In genomic region chr5:1331861-1332405, GRCh38 we compare ENCODE assay signal across 21 cellular contexts. TPM values are rescaled to one million over a fixed set of nuclear protein-coding genes. Genes with fewer than 3 reads are reported as not detected.
DNase-seq lines count a peak whose midpoint lies in the region; ATAC-seq, FAIRE-seq and TF ChIP-seq lines count a peak whose summit lies in the region.
"Had no signal": no experiment of that assay in that cellular context is flagged by ENCODE, and none has a peak within 500 bp of the region (broad histone marks: within the 10 kb centered on the region; RNA-seq: fewer than 3 reads in every experiment).

No MANE protein-coding gene starts in this region.

- H3K4me3 ChIP-seq in HepG2 (replicated peaks in 1 of 3; ENCODE audit: insufficient read depth in 1 of 3, low read depth in 2 of 3, low read length in 3 of 3), result no peak overlapping the region
- no peak overlapping the region for H3K4me3 ChIP-seq in right lobe of liver
- no peak overlapping the region for H3K4me3 ChIP-seq in esophagus squamous epithelium
- no peak overlapping the region for H3K4me3 ChIP-seq in CD8-positive, alpha-beta memory T cell (ENCODE audit: low read length)
- no peak overlapping the region for H3K4me3 ChIP-seq in PC-9
- H3K4me3 ChIP-seq: MG63 had no signal

- no peaks in the 10 kb centered on the region for H3K9me3 Mint-ChIP-seq in CD8-positive, alpha-beta memory T cell
- H3K9me3 Mint-ChIP-seq: CD8-positive, alpha-beta T cell; dendritic cell treated with granulocyte-macrophage colony-stimulating factor and Interleukin-4, amounts not matched to agents 40 ng/mL and 50 ng/mL, for 4 days had no signal

- intact Hi-C loops in HepG2 (cut with micrococcal nuclease; ENCODE audit: unreplicated experiment) (no loop called here), right lobe of liver (cut with DNase I) (loop anchor here in 1 of 2 donors (10.0 kb wide), 1 partner anchor 147 kb away; no protein-coding TSS in a partner anchor), esophagus squamous epithelium (cut with DNase I) (no loop called here), PC-9 (cut with micrococcal nuclease; ENCODE audit: unreplicated experiment) (no loop called here)

- WGBS in HepG2 (ENCODE audit: low lambda C conversion rate), result 93% methylated on average over 9 of the region's 11 CpGs
- no CpG with 5 or more reads among the region's 11 CpGs for WGBS in right lobe of liver (ENCODE audit: insufficient coverage, low coverage, low lambda C conversion rate, missing lambda C conversion rate)
- 73 to 75% methylated on average over 7 of the region's 11 CpGs for WGBS in esophagus squamous epithelium, 2 donors

- H3K27ac Mint-ChIP-seq in CD8-positive, alpha-beta memory T cell, result peak overlapping the region in 1 of 8 donors; percentile 31
- H3K27ac Mint-ChIP-seq: CD8-positive, alpha-beta T cell; dendritic cell treated with granulocyte-macrophage colony-stimulating factor and Interleukin-4, amounts not matched to agents 40 ng/mL and 50 ng/mL, for 4 days; mesothelial cell of epicardium had no signal

- FAIRE-seq in HepG2 (lab: Jason Lieb, UNC), result no peak
- FAIRE-seq: urothelium cell line had no signal

- H3K36me3 Mint-ChIP-seq in CD8-positive, alpha-beta memory T cell, result peaks cover 7 to 74% (median 10%) of the 10 kb centered on the region in 3 donors

- no peaks in the 10 kb centered on the region for H3K79me2 ChIP-seq in HepG2 (ENCODE audit: insufficient read depth, low read length)
- H3K79me2 ChIP-seq in PC-9 (ENCODE audit: low read depth), result no peaks in the 10 kb centered on the region
- H3K79me2 ChIP-seq: parathyroid adenoma had no signal

- TF ChIP-seq POLR2A in HepG2 (IDR thresholded peaks at IDR 0.05; ENCODE audit: insufficient read depth in 1 of 2, low read depth in 2 of 2, low read length in 2 of 2), result no peak
- TF ChIP-seq POLR2A in right lobe of liver (IDR thresholded peaks at IDR 0.05), result no peak
- no peak for TF ChIP-seq POLR2A in esophagus squamous epithelium (IDR thresholded peaks at IDR 0.05)

- no peaks in the 10 kb centered on the region for H3K9me3 ChIP-seq in HepG2 (ENCODE audit: low read length)
- H3K9me3 ChIP-seq in right lobe of liver, result no peaks in the 10 kb centered on the region
- no peaks in the 10 kb centered on the region for H3K9me3 ChIP-seq in esophagus squamous epithelium
- no peaks in the 10 kb centered on the region for H3K9me3 ChIP-seq in CD8-positive, alpha-beta memory T cell (ENCODE audit: low read length)
- H3K9me3 ChIP-seq in PC-9 (ENCODE audit: insufficient read depth, low read depth), result no peaks in the 10 kb centered on the region

- H3K9ac ChIP-seq in HepG2 (ENCODE audit: insufficient read depth, low read depth, low read length), result no peak overlapping the region
- H3K9ac ChIP-seq: parathyroid adenoma had no signal

- H3K27ac ChIP-seq in HepG2 (ENCODE audit: extremely low read length, insufficient read depth, low read length) (no peak overlapping the region), right lobe of liver (no peak overlapping the region), RWPE1 (peak overlapping the region; percentile 100), esophagus squamous epithelium (peak overlapping the region in 3 of 4 donors; percentile 61 to 87 (median 84)), PC-9 (no peak overlapping the region)
- H3K27ac ChIP-seq in CD8-positive, alpha-beta memory T cell (ENCODE audit: low read depth, low read length), result no peak overlapping the region
- H3K27ac ChIP-seq: parathyroid adenoma had no signal

- H3K27me3 Mint-ChIP-seq in CD8-positive, alpha-beta memory T cell, result no peaks in the 10 kb centered on the region
- H3K27me3 Mint-ChIP-seq: dendritic cell treated with granulocyte-macrophage colony-stimulating factor and Interleukin-4, amounts not matched to agents 40 ng/mL and 50 ng/mL, for 4 days had no signal

- H2AFZ ChIP-seq in HepG2 (ENCODE audit: low read length) (no peak overlapping the region), PC-9 (no peak overlapping the region)
- H2AFZ ChIP-seq: parathyroid adenoma had no signal

- H3K4me2 ChIP-seq in HepG2 (ENCODE audit: low read depth, low read length), result no peak overlapping the region
- no peak overlapping the region for H3K4me2 ChIP-seq in PC-9

- no peaks in the 10 kb centered on the region for H3K27me3 ChIP-seq in HepG2 (ENCODE audit: control insufficient read depth in 1 of 2, insufficient read depth in 2 of 2, low read length in 2 of 2)
- no peaks in the 10 kb centered on the region for H3K27me3 ChIP-seq in right lobe of liver
- no peaks in the 10 kb centered on the region for H3K27me3 ChIP-seq in esophagus squamous epithelium
- H3K27me3 ChIP-seq in CD8-positive, alpha-beta memory T cell (ENCODE audit: insufficient read depth, low read length, poor library complexity, severe bottlenecking), result no peaks in the 10 kb centered on the region
- no peaks in the 10 kb centered on the region for H3K27me3 ChIP-seq in PC-9 (ENCODE audit: insufficient read depth, low read depth)
- H3K27me3 ChIP-seq: MG63 had no signal

- H3K4me3 Mint-ChIP-seq in CD8-positive, alpha-beta memory T cell, result no peak overlapping the region
- H3K4me3 Mint-ChIP-seq: CD8-positive, alpha-beta T cell; dendritic cell treated with granulocyte-macrophage colony-stimulating factor and Interleukin-4, amounts not matched to agents 40 ng/mL and 50 ng/mL, for 4 days; mesothelial cell of epicardium; nephron had no signal

- BruUV-seq in HepG2 (replicated peaks; lab: Mats Ljungman, UMichigan), result no TSS peak
- BruUV-seq in PC-9 (replicated peaks; lab: Mats Ljungman, UMichigan), result no TSS peak

- TF ChIP-seq EP300 in HepG2 (IDR thresholded peaks at IDR 0.05; ENCODE audit: low read depth in 2 of 2, low read length in 2 of 2), result no peak
- no peak for TF ChIP-seq EP300 in HepG2 (CRISPR knock-in tag; IDR thresholded peaks at IDR 0.05; ENCODE audit: borderline replicate concordance)

- TF ChIP-seq CTCF in HepG2 (CRISPR knock-in tag; IDR thresholded peaks at IDR 0.05), result no peak
- no peak for TF ChIP-seq CTCF in right lobe of liver (IDR thresholded peaks at IDR 0.05)
- TF ChIP-seq CTCF in RWPE1 (conservative IDR thresholded peaks at IDR 0.05; ENCODE audit: low read depth), result no peak
- TF ChIP-seq CTCF in esophagus squamous epithelium (IDR thresholded peaks at IDR 0.05), result no peak
- TF ChIP-seq CTCF in PC-9 (conservative IDR thresholded peaks at IDR 0.05), result no peak

- no peaks in the 10 kb centered on the region for H3K9me2 ChIP-seq in PC-9 (ENCODE audit: insufficient read depth)

- TF ChIP-seq RAD21 in HepG2 (CRISPR knock-in tag; IDR thresholded peaks at IDR 0.05), result no peak

- ATAC-seq in HepG2 (peak; percentile 20), right lobe of liver (no peak)
- ATAC-seq: CD8-positive, alpha-beta T cell had no signal

- peaks cover 7 to 10% (median 9%) of the 10 kb centered on the region in 3 donors for H3K4me1 Mint-ChIP-seq in CD8-positive, alpha-beta memory T cell
- H3K4me1 Mint-ChIP-seq: mesothelial cell of epicardium had no signal

- POLR2A ChIA-PET in HepG2 (lab: Yijun Ruan, JAX), result no interaction called here
- POLR2A ChIA-PET in RWPE1 (lab: Yijun Ruan, JAX; ENCODE audit: low non-redundant PET), result no interaction called here
- POLR2A ChIA-PET in CD8-positive, alpha-beta memory T cell (lab: Charles Lee), result no interaction called here
- POLR2A ChIA-PET in PC-9 (lab: Charles Lee; ENCODE audit: unreplicated experiment), result no interaction called here

- in situ Hi-C loops in HepG2 (cut with HindIII; ENCODE audit: extremely low pct_ligation_motif_present, low pct_unique_long_range_greater_than_20kb), result no loop called here

- DNase-seq in HepG2 (ENCODE audit: low spot score) (no peak), right lobe of liver (no peak), RWPE1 (ENCODE audit: low spot score) (no peak), esophagus squamous epithelium (lab: John Stamatoyannopoulos, UW) (no peak), PC-9 (no peak)
- no peak for DNase-seq in CD8-positive, alpha-beta memory T cell
- no peak for DNase-seq in activated CD4-positive, alpha-beta T cell treated with anti-CD3 and anti-CD28 coated beads for 48 hours
- DNase-seq: activated CD8-positive, alpha-beta memory T cell treated with anti-CD3 and anti-CD28 coated beads for 24 hours; CD8-positive, alpha-beta T cell; GDM1; HCEC 1CT; IMR-90; MG63; NCI-H2171 treated with DMSO at 0.1 percent for 48 hours; NCI-H524 treated with DMSO at 0.1 percent for 48 hours; stimulated activated CD8-positive, alpha-beta memory T cell treated with anti-CD3 and anti-CD28 coated beads, Interleukin-4, amount 100 ng/mL, for 48 hours had no signal

- H4K20me1 ChIP-seq in HepG2 (ENCODE audit: insufficient read depth, low read length) (peaks cover 20% of the 10 kb centered on the region), PC-9 (ENCODE audit: insufficient read depth) (peaks cover 61% of the 10 kb centered on the region)

- CTCF ChIA-PET in HepG2 (lab: Yijun Ruan, JAX; ENCODE audit: low intra/inter-chr PET ratio, low total read pairs), result no interaction called here
- CTCF ChIA-PET in RWPE1 (lab: Yijun Ruan, JAX), result no interaction called here
- CTCF ChIA-PET in CD8-positive, alpha-beta memory T cell (lab: Charles Lee), result no interaction called here
- CTCF ChIA-PET in PC-9 (lab: Charles Lee), result no interaction called here

- H3F3A ChIP-seq in PC-9 (ENCODE audit: insufficient read depth, low read depth), result peaks cover 39% of the 10 kb centered on the region

- H3K4me1 ChIP-seq in HepG2 (ENCODE audit: insufficient read depth, low read length) (peaks cover 16% of the 10 kb centered on the region), right lobe of liver (peaks cover 0 to 16% (median 5%) of the 10 kb centered on the region in 4 donors), esophagus squamous epithelium (peaks cover 12 to 56% (median 18%) of the 10 kb centered on the region in 3 donors), PC-9 (replicated peaks; ENCODE audit: insufficient read depth) (peaks cover 18% of the 10 kb centered on the region)
- H3K4me1 ChIP-seq in CD8-positive, alpha-beta memory T cell (ENCODE audit: insufficient read depth, low read length), result peaks cover 7% of the 10 kb centered on the region
- H3K4me1 ChIP-seq: parathyroid adenoma had no signal

- H3K36me3 ChIP-seq in HepG2 (replicated peaks in 1 of 2; ENCODE audit: control insufficient read depth in 1 of 2, insufficient read depth in 2 of 2, low read length in 2 of 2) (peaks cover 29 to 48% of the 10 kb centered on the region in 2 experiments; a peak in 4 of 5 replicates), right lobe of liver (peaks cover 0 to 52% (median 25%) of the 10 kb centered on the region in 4 donors), esophagus squamous epithelium (peaks cover 19 to 88% (median 33%) of the 10 kb centered on the region in 3 donors), PC-9 (ENCODE audit: low read depth) (peaks cover 11% of the 10 kb centered on the region; the same call in 1 of the 2 replicates)
- peaks cover 59% of the 10 kb centered on the region for H3K36me3 ChIP-seq in CD8-positive, alpha-beta memory T cell (ENCODE audit: insufficient read depth, low read length)

RNA-seq across cellular contexts. Expression of gene CLPTM1L, which starts 13.0 kb away (rescaled TPM):
- total RNA-seq in HepG2 (2016; rRNA removed; fragmentation: Illumina TruSeq; extraction: Trizol) (65.4 and 124 TPM in 2 replicates), right lobe of liver (100 to 1,000 TPM in 4 of 6 experiments, 10 to 100 TPM in 2; 63.8 to 155 (median 128) TPM), esophagus squamous epithelium (10 to 100 TPM; 42.8 to 75.2 (median 65.1) TPM), PC-9 (2021) (260 and 266 TPM in 2 replicates)
- total RNA-seq in HepG2 (2016; cell fraction: cytosol; rRNA removed; fragmentation: Illumina TruSeq; extraction: Trizol; ENCODE audit: low read depth), result 165 and 166 TPM in 2 replicates
- total RNA-seq in HepG2 (2016; cell fraction: insoluble cytoplasmic fraction; rRNA removed; fragmentation: Illumina TruSeq; extraction: Trizol), result 72.1 and 131 TPM in 2 replicates
- total RNA-seq in HepG2 (2016; cell fraction: membrane; rRNA removed; fragmentation: Illumina TruSeq; extraction: Trizol), result 271 and 285 TPM in 2 replicates
- 76.4 and 77.0 TPM in 2 replicates for total RNA-seq in HepG2 (2016; cell fraction: nucleus; rRNA removed; fragmentation: Illumina TruSeq; extraction: Trizol)
- 80.3 and 99.3 TPM in 2 replicates for polyA plus RNA-seq in HepG2 (2011; rRNA removed)
- polyA plus RNA-seq in HepG2 (2011; cell fraction: cytosol; rRNA removed), result 102 and 119 TPM in 2 replicates
- polyA plus RNA-seq in HepG2 (2011; cell fraction: nucleus; rRNA removed), result 99.8 and 103 TPM in 2 replicates
- 43.6 and 60.3 TPM in 2 replicates for polyA plus RNA-seq in HepG2 (2012)
- 124 and 168 TPM in 2 replicates for polyA plus RNA-seq in HepG2 (2016; cell fraction: cytosol; fragmentation: Illumina TruSeq; extraction: Trizol; ENCODE audit: low read depth)
- polyA plus RNA-seq in HepG2 (2016; cell fraction: insoluble cytoplasmic fraction; fragmentation: Illumina TruSeq; extraction: Trizol; ENCODE audit: low read depth), result 83.6 and 94.2 TPM in 2 replicates
- polyA plus RNA-seq in HepG2 (2016; cell fraction: membrane; fragmentation: Illumina TruSeq; extraction: Trizol; ENCODE audit: low read depth), result 184 and 217 TPM in 2 replicates
- polyA plus RNA-seq in HepG2 (2016; cell fraction: nucleus; fragmentation: Illumina TruSeq; extraction: Trizol; ENCODE audit: insufficient read depth, low read depth), result 147 and 155 TPM in 2 replicates
- 281 and 712 TPM in 2 replicates for polyA minus RNA-seq in HepG2 (2011; rRNA and poly(A)+ RNA removed; ENCODE audit: low replicate concordance)
- polyA minus RNA-seq in HepG2 (2011; cell fraction: cytosol; rRNA and poly(A)+ RNA removed), result 45.2 and 56.5 TPM in 2 replicates
- 37.0 and 46.2 TPM in 2 replicates for polyA minus RNA-seq in HepG2 (2011; cell fraction: nucleus; rRNA and poly(A)+ RNA removed)
- total RNA-seq in CD8-positive, alpha-beta memory T cell, result 100 to 1,000 TPM; 109 to 110 TPM
- polyA plus RNA-seq in CD8-positive, alpha-beta memory T cell, result 68.1 TPM

RNA-seq across cellular contexts. Expression of gene TERT, which starts 37.1 kb away (rescaled TPM):
- total RNA-seq in HepG2 (2016; rRNA removed; fragmentation: Illumina TruSeq; extraction: Trizol), result 1.2 and 5.9 TPM in 2 replicates
- total RNA-seq in HepG2 (2016; cell fraction: cytosol; rRNA removed; fragmentation: Illumina TruSeq; extraction: Trizol; ENCODE audit: low read depth), result 6.1 and 7.1 TPM in 2 replicates
- total RNA-seq in HepG2 (2016; cell fraction: insoluble cytoplasmic fraction; rRNA removed; fragmentation: Illumina TruSeq; extraction: Trizol), result 1.7 and 5.8 TPM in 2 replicates
- total RNA-seq in HepG2 (2016; cell fraction: membrane; rRNA removed; fragmentation: Illumina TruSeq; extraction: Trizol), result 3.3 and 3.7 TPM in 2 replicates
- total RNA-seq in HepG2 (2016; cell fraction: nucleus; rRNA removed; fragmentation: Illumina TruSeq; extraction: Trizol), result 7.1 and 8.7 TPM in 2 replicates
- polyA plus RNA-seq in HepG2 (2011; rRNA removed), result 3.5 and 4.3 TPM in 2 replicates
- polyA plus RNA-seq in HepG2 (2011; cell fraction: cytosol; rRNA removed), result 0.68 and 2.0 TPM in 2 replicates
- polyA plus RNA-seq in HepG2 (2011; cell fraction: nucleus; rRNA removed), result 28.2 and 42.3 TPM in 2 replicates
- 1.7 and 2.9 TPM in 2 replicates for polyA plus RNA-seq in HepG2 (2012)
- 0.62 and 0.99 TPM in 2 replicates for polyA plus RNA-seq in HepG2 (2016; cell fraction: cytosol; fragmentation: Illumina TruSeq; extraction: Trizol; ENCODE audit: low read depth)
- polyA plus RNA-seq in HepG2 (2016; cell fraction: insoluble cytoplasmic fraction; fragmentation: Illumina TruSeq; extraction: Trizol; ENCODE audit: low read depth), result 1.6 and 2.5 TPM in 2 replicates
- polyA plus RNA-seq in HepG2 (2016; cell fraction: membrane; fragmentation: Illumina TruSeq; extraction: Trizol; ENCODE audit: low read depth), result 1.4 and 1.5 TPM in 2 replicates
- polyA plus RNA-seq in HepG2 (2016; cell fraction: nucleus; fragmentation: Illumina TruSeq; extraction: Trizol; ENCODE audit: insufficient read depth, low read depth), result 24.5 and 26.8 TPM in 2 replicates
- polyA minus RNA-seq in HepG2 (2011; rRNA and poly(A)+ RNA removed; ENCODE audit: low replicate concordance), result 0.30 and 3.4 TPM in 2 replicates
- 1.9 and 2.0 TPM in 2 replicates for polyA minus RNA-seq in HepG2 (2011; cell fraction: cytosol; rRNA and poly(A)+ RNA removed)
- polyA minus RNA-seq in HepG2 (2011; cell fraction: nucleus; rRNA and poly(A)+ RNA removed), result 4.0 and 6.4 TPM in 2 replicates
- not detected for total RNA-seq in right lobe of liver
- total RNA-seq in esophagus squamous epithelium, result 1 to 10 TPM in 1 of 4 donors, under 1 TPM in 2, not detected in 1; 0.19 to 9.5 (median 0.31) TPM
- total RNA-seq in CD8-positive, alpha-beta memory T cell, result 1 to 10 TPM; 2.0 to 2.5 TPM
- polyA plus RNA-seq in CD8-positive, alpha-beta memory T cell, result not detected
- 0.74 and 2.2 TPM in 2 replicates for total RNA-seq in PC-9 (2021)
- total RNA-seq: IMR-90 had no signal
- polyA plus RNA-seq: IMR-90 had no signal

Comparison
In these comparisons a context has a peak if more than half of its experiments do, and no peak if none do; other contexts are left out.
1. H3K27ac ChIP-seq: peak in RWPE1 (single experiment) and esophagus squamous epithelium (3 of 4); none in HepG2 (single experiment), right lobe of liver (0 of 3), CD8-positive, alpha-beta memory T cell (single experiment) and PC-9 (single experiment).